Comparison of ENCODE assay signal across 9 cellular contexts in the genomic region with DNA sequence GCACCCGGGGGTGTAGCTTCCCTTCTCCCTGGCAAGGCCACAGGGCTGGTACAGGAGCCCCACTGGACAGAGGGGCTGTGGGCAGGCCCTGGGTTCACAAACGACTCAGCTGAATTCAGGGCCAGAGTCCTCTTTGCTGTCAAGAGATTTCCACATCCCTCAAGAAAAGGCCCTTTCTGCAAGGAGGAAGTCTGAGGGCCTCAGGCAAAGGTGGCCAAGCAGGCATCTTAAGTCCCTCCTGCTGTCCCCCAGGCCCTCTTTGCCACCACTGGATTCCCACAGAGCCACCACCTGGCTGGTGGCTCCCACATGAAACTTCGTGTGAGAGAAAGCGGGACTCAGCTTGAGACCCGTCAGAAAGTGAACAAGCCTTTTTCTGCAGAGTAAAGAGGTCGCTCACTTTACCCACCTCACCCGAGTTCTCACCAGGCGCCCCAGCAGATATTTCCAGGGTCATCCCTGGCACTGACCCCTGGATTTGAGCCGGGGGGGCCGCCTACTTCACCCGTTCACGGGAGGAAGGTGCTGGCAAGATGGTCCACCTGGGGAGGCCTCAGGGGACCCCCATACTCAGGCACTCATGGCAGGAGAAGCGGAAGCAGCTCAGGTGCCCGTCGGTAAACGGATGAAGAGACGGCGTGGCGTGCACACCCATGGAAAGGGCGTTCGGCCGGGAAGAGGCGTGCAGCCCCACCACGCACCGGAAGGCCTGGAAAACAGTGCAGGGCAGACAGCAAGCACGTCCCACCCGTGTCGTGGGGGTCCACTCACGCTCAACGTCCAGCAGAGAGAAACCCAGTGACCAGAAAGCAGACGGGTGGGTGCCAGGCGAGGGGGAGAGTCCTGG. TPM values are rescaled to one million over a fixed set of nuclear protein-coding genes. Genes with fewer than 3 reads are reported as not detected.
DNase-seq lines count a peak whose midpoint lies in the region; ATAC-seq and TF ChIP-seq lines count a peak whose summit lies in the region.
"Had no signal": no experiment of that assay in that cellular context is flagged by ENCODE, and none has a peak within 500 bp of the region (broad histone marks: within the 10 kb centered on the region; RNA-seq: fewer than 3 reads in every experiment).

No MANE protein-coding gene starts in this region.

- intact Hi-C loops in activated CD4-positive, alpha-beta T cell treated with anti-CD3 and anti-CD28 coated beads for 36 hours (cut with DNase I, micrococcal nuclease): loop anchor here (2.0 to 5.0 kb wide), 3 partner anchors 52 to 1310 kb away; a partner anchor contains a TSS

- H3K9me3 ChIP-seq in effector memory CD4-positive, alpha-beta T cell (ENCODE audit: control insufficient read depth, low read length): no peaks in the 10 kb centered on the region
- H3K9me3 ChIP-seq in endodermal cell (ENCODE audit: control insufficient read depth, low read length): no peaks in the 10 kb centered on the region

- DNase-seq in activated CD4-positive, alpha-beta T cell treated with anti-CD3 and anti-CD28 coated beads for 36 hours: peak; percentile 41
- no peak for DNase-seq in activated CD4-positive, alpha-beta T cell treated with anti-CD3 and anti-CD28 coated beads for 4 hours
- DNase-seq in SKM-1 (lab: John Stamatoyannopoulos, UW; ENCODE audit: unreplicated experiment): peak; percentile 31
- DNase-seq in effector memory CD4-positive, alpha-beta T cell: no peak
- DNase-seq in stimulated activated naive B cell treated with anti-CD40 and anti-IgM and Interleukin-4, amounts not matched to agents 10 μg/mL and 1 μg/mL and 100 μg/mL, for 72 hours: no peak
- no peak for DNase-seq in endodermal cell
- no peak for DNase-seq in NCI-H2081 (lab: John Stamatoyannopoulos, UW)
- DNase-seq in NCI-H1417 treated with DMSO at 0.1 percent for 48 hours (lab: John Stamatoyannopoulos, UW): no peak
- DNase-seq: 8988T had no signal

- no peaks in the 10 kb centered on the region for H3K27me3 Mint-ChIP-seq in activated CD4-positive, alpha-beta T cell treated with anti-CD3 and anti-CD28 coated beads for 36 hours
- no peaks in the 10 kb centered on the region for H3K27me3 Mint-ChIP-seq in stimulated activated naive B cell treated with anti-CD40 and anti-IgM and Interleukin-4, amounts not matched to agents 10 μg/mL and 1 μg/mL and 100 μg/mL, for 72 hours
- no peaks in the 10 kb centered on the region for H3K27me3 Mint-ChIP-seq in endodermal cell (ENCODE audit: insufficient read depth)

- H3K4me3 ChIP-seq in effector memory CD4-positive, alpha-beta T cell (ENCODE audit: insufficient read depth, low read depth, low read length, poor library complexity, severe bottlenecking): peak overlapping the region; percentile 80
- no peak overlapping the region for H3K4me3 ChIP-seq in endodermal cell (ENCODE audit: low read length)

- H3K36me3 ChIP-seq in effector memory CD4-positive, alpha-beta T cell (ENCODE audit: control insufficient read depth, insufficient read depth, low read length): peaks cover 26% of the 10 kb centered on the region
- no peaks in the 10 kb centered on the region for H3K36me3 ChIP-seq in endodermal cell (ENCODE audit: control insufficient read depth, insufficient read depth, low read length)

- H3K27me3 ChIP-seq in effector memory CD4-positive, alpha-beta T cell (replicated peaks; ENCODE audit: control insufficient read depth, insufficient read depth, low read length, poor library complexity, severe bottlenecking): no peaks in the 10 kb centered on the region
- no peaks in the 10 kb centered on the region for H3K27me3 ChIP-seq in endodermal cell (ENCODE audit: control insufficient read depth, insufficient read depth, low read length, poor library complexity, severe bottlenecking)

- H3K4me3 Mint-ChIP-seq in activated CD4-positive, alpha-beta T cell treated with anti-CD3 and anti-CD28 coated beads for 36 hours: peak overlapping the region; percentile 92
- peak overlapping the region; percentile 74 to 76 for H3K4me3 Mint-ChIP-seq in stimulated activated naive B cell treated with anti-CD40 and anti-IgM and Interleukin-4, amounts not matched to agents 10 μg/mL and 1 μg/mL and 100 μg/mL, for 72 hours
- H3K4me3 Mint-ChIP-seq in endodermal cell: no peak overlapping the region

- no peak for ATAC-seq in activated CD4-positive, alpha-beta T cell treated with anti-CD3 and anti-CD28 coated beads for 36 hours
- no peak for ATAC-seq in stimulated activated naive B cell treated with anti-CD40 and anti-IgM and Interleukin-4, amounts not matched to agents 10 μg/mL and 1 μg/mL and 100 μg/mL, for 72 hours (replicated peaks)

- WGBS in endodermal cell (ENCODE audit: insufficient coverage in 1 of 2, insufficient read length in 1 of 2), 2 experiments: 93 to 94% methylated on average over 22 to 32 of the region's 32 CpGs

- H3K4me1 Mint-ChIP-seq in activated CD4-positive, alpha-beta T cell treated with anti-CD3 and anti-CD28 coated beads for 36 hours: peaks cover 62% of the 10 kb centered on the region
- peaks cover 59 to 84% of the 10 kb centered on the region in 2 donors for H3K4me1 Mint-ChIP-seq in stimulated activated naive B cell treated with anti-CD40 and anti-IgM and Interleukin-4, amounts not matched to agents 10 μg/mL and 1 μg/mL and 100 μg/mL, for 72 hours
- H3K4me1 Mint-ChIP-seq in endodermal cell: peaks cover 12% of the 10 kb centered on the region

- peak overlapping the region; percentile 97 for H3K27ac Mint-ChIP-seq in activated CD4-positive, alpha-beta T cell treated with anti-CD3 and anti-CD28 coated beads for 36 hours
- peak overlapping the region; percentile 77 for H3K27ac Mint-ChIP-seq in stimulated activated naive B cell treated with anti-CD40 and anti-IgM and Interleukin-4, amounts not matched to agents 10 μg/mL and 1 μg/mL and 100 μg/mL, for 72 hours
- no peak overlapping the region for H3K27ac Mint-ChIP-seq in endodermal cell

- CTCF ChIA-PET in activated CD4-positive, alpha-beta T cell treated with anti-CD3 and anti-CD28 coated beads for 36 hours (lab: Charles Lee): interaction anchor here (0.9 to 2.3 kb wide), 6 partner anchors 15 to 258 kb away, joined by 3 to 7 read pairs (median 4); no protein-coding TSS in a partner anchor

- no peak overlapping the region for H3K9ac ChIP-seq in endodermal cell (ENCODE audit: extremely low read depth, low read length, poor library complexity, severe bottlenecking)

- POLR2A ChIA-PET in activated CD4-positive, alpha-beta T cell treated with anti-CD3 and anti-CD28 coated beads for 36 hours (lab: Charles Lee): interaction anchor here (0.9 to 2.6 kb wide), 2 partner anchors 15 to 110 kb away, joined by 4 to 7 read pairs; no protein-coding TSS in a partner anchor

- H3K9me3 Mint-ChIP-seq in activated CD4-positive, alpha-beta T cell treated with anti-CD3 and anti-CD28 coated beads for 36 hours (ENCODE audit: low read depth): no peaks in the 10 kb centered on the region
- H3K9me3 Mint-ChIP-seq in stimulated activated naive B cell treated with anti-CD40 and anti-IgM and Interleukin-4, amounts not matched to agents 10 μg/mL and 1 μg/mL and 100 μg/mL, for 72 hours: no peaks in the 10 kb centered on the region
- H3K9me3 Mint-ChIP-seq in endodermal cell: no peaks in the 10 kb centered on the region

- peaks cover 84% of the 10 kb centered on the region for H3K4me1 ChIP-seq in effector memory CD4-positive, alpha-beta T cell (ENCODE audit: control insufficient read depth, insufficient read depth, low read length, poor library complexity, severe bottlenecking)
- H3K4me1 ChIP-seq in endodermal cell (ENCODE audit: control insufficient read depth, insufficient read depth, low read length): peaks cover 6% of the 10 kb centered on the region

- H3K27ac ChIP-seq in effector memory CD4-positive, alpha-beta T cell (ENCODE audit: insufficient read depth, low read length, poor library complexity, severe bottlenecking): peak overlapping the region; percentile 88
- no peak overlapping the region for H3K27ac ChIP-seq in endodermal cell (ENCODE audit: low read depth, low read length)

- TF ChIP-seq CTCF in endodermal cell (conservative IDR thresholded peaks at IDR 0.05): no peak

- H3K36me3 Mint-ChIP-seq in activated CD4-positive, alpha-beta T cell treated with anti-CD3 and anti-CD28 coated beads for 36 hours (ENCODE audit: low read depth): peaks cover 31% of the 10 kb centered on the region
- peaks cover 26 to 29% of the 10 kb centered on the region in 2 donors for H3K36me3 Mint-ChIP-seq in stimulated activated naive B cell treated with anti-CD40 and anti-IgM and Interleukin-4, amounts not matched to agents 10 μg/mL and 1 μg/mL and 100 μg/mL, for 72 hours
- peaks cover 9% of the 10 kb centered on the region for H3K36me3 Mint-ChIP-seq in endodermal cell (ENCODE audit: low read depth)

RNA-seq across cellular contexts. Expression of a gene that starts 3.6 kb away (rescaled TPM):
- total RNA-seq in activated CD4-positive, alpha-beta T cell treated with anti-CD3 and anti-CD28 coated beads for 36 hours: 10 to 100 TPM; 44.0 to 49.7 TPM
- 10 to 100 TPM; 24.2 to 27.2 TPM for total RNA-seq in endodermal cell
- polyA plus RNA-seq in endodermal cell (2013, experiment 1 of 2): 37.1 TPM
- polyA plus RNA-seq in endodermal cell (2013, experiment 2 of 2): 29.8 TPM

RNA-seq across cellular contexts. Expression of a gene that starts 3.7 kb away (rescaled TPM):
- 10 to 100 TPM; 29.6 to 36.2 TPM for total RNA-seq in activated CD4-positive, alpha-beta T cell treated with anti-CD3 and anti-CD28 coated beads for 36 hours
- 10 to 100 TPM; 16.7 to 24.3 TPM for total RNA-seq in endodermal cell
- 20.6 TPM for polyA plus RNA-seq in endodermal cell (2013, experiment 1 of 2)
- polyA plus RNA-seq in endodermal cell (2013, experiment 2 of 2): 14.3 TPM

RNA-seq across cellular contexts. Expression of a gene that starts 16.3 kb away (rescaled TPM):
- 1 to 10 TPM; 3.6 to 4.1 TPM for total RNA-seq in activated CD4-positive, alpha-beta T cell treated with anti-CD3 and anti-CD28 coated beads for 36 hours
- total RNA-seq in endodermal cell: 1 to 10 TPM in 1 of 2 donors, under 1 TPM in 1; 0.77 to 2.1 TPM
- polyA plus RNA-seq in endodermal cell (2013, experiment 1 of 2): 0.75 TPM
- polyA plus RNA-seq in endodermal cell (2013, experiment 2 of 2): 0.46 TPM

RNA-seq across cellular contexts. Expression of a gene that starts 39.7 kb away (rescaled TPM):
- 10 to 100 TPM; 62.8 to 81.1 TPM for total RNA-seq in activated CD4-positive, alpha-beta T cell treated with anti-CD3 and anti-CD28 coated beads for 36 hours
- 10 to 100 TPM; 79.8 to 81.4 TPM for total RNA-seq in endodermal cell
- 111 TPM for polyA plus RNA-seq in endodermal cell (2013, experiment 1 of 2)
- polyA plus RNA-seq in endodermal cell (2013, experiment 2 of 2): 106 TPM

RNA-seq across cellular contexts. Expression of a gene that starts 51.7 kb away (rescaled TPM):
- 100 to 1,000 TPM; 155 to 200 TPM for total RNA-seq in activated CD4-positive, alpha-beta T cell treated with anti-CD3 and anti-CD28 coated beads for 36 hours
- total RNA-seq in endodermal cell: 100 to 1,000 TPM; 188 to 220 TPM
- polyA plus RNA-seq in endodermal cell (2013, experiment 1 of 2): 63.0 TPM
- polyA plus RNA-seq in endodermal cell (2013, experiment 2 of 2): 54.6 TPM

Comparison
In these comparisons a context has a peak if more than half of its experiments do, and no peak if none do; other contexts are left out.
1. DNase-seq: peak in activated CD4-positive, alpha-beta T cell treated with anti-CD3 and anti-CD28 coated beads for 36 hours (single experiment) and SKM-1 (single experiment); none in activated CD4-positive, alpha-beta T cell treated with anti-CD3 and anti-CD28 coated beads for 4 hours (0 of 2), effector memory CD4-positive, alpha-beta T cell (0 of 3), stimulated activated naive B cell treated with anti-CD40 and anti-IgM and Interleukin-4, amounts not matched to agents 10 μg/mL and 1 μg/mL and 100 μg/mL, for 72 hours (single experiment), endodermal cell (single experiment), NCI-H2081 (0 of 2) and NCI-H1417 treated with DMSO at 0.1 percent for 48 hours (single experiment).